In genomic region chr20:2752631-2753455, GRCh38 we compare ENCODE assay signal across 8 cellular contexts. TPM values are rescaled to one million over a fixed set of nuclear protein-coding genes. Genes with fewer than 3 reads are reported as not detected.
DNase-seq lines count a peak whose midpoint lies in the region; ATAC-seq and TF ChIP-seq lines count a peak whose summit lies in the region.

No MANE protein-coding gene starts in this region.

- no peaks in the 10 kb centered on the region for H3K9me3 ChIP-seq in right atrium auricular region

- H3K27me3 ChIP-seq in right atrium auricular region, result peaks cover 8 to 10% of the 10 kb centered on the region in 2 donors

- H3K4me3 ChIP-seq in right atrium auricular region (peak overlapping the region; percentile 26 to 52), skeletal muscle cell (ENCODE audit: low read depth, low read length) (peak overlapping the region; percentile 46)

- POLR2A ChIA-PET in GM10248 (lab: Yijun Ruan, JAX), result no interaction called here

- DNase-seq in A172 (ENCODE audit: low spot score) (peak; percentile 40), GM10248 (ENCODE audit: extremely low spot score) (peak; percentile 59), NCI-H460 (ENCODE audit: extremely low read depth, low read depth) (peak; percentile 37), right atrium auricular region (ENCODE audit: low spot score) (no peak), skeletal muscle cell (ENCODE audit: low read depth) (no peak), NCI-H510A (lab: John Stamatoyannopoulos, UW) (no peak)
- DNase-seq in activated naive CD4-positive, alpha-beta T cell treated with anti-CD3 and anti-CD28 coated beads, Interleukin-2, amount 50 U/mL, for 16 hours, result peak; percentile 44

- CTCF ChIA-PET in GM10248 (lab: Yijun Ruan, JAX), result interaction anchor here (0.6 to 3.0 kb wide), 11 partner anchors 8 to 139 kb away, joined by 3 to 14 read pairs (median 5); no protein-coding TSS in a partner anchor

- TF ChIP-seq CTCF in GM10248 (IDR thresholded peaks at IDR 0.05; ENCODE audit: control extremely low read depth, extremely low read depth, low read depth, missing control alignments) (peak; percentile 52), right atrium auricular region (IDR thresholded peaks at IDR 0.05) (peak in 1 of 2 donors; percentile 66)

- H3K27ac ChIP-seq in right atrium auricular region, result no peak overlapping the region

- no peak for ATAC-seq in HG03039 (IDR thresholded peaks at IDR 0.05; ENCODE audit: unreplicated experiment)

- no peaks in the 10 kb centered on the region for H3K36me3 ChIP-seq in right atrium auricular region

- H3K4me1 ChIP-seq in right atrium auricular region, result peaks cover 0 to 33% of the 10 kb centered on the region in 2 donors

RNA-seq across cellular contexts. Expression of gene CPXM1, which starts 47.6 kb away (rescaled TPM):
- total RNA-seq in A172 (2014; rRNA removed; shearing (Covaris generic)), result not detected in 2 replicates
- not detected in 2 replicates for total RNA-seq in NCI-H460 (2014; rRNA removed; shearing (Covaris generic))
- not detected in 2 replicates for polyA plus RNA-seq in NCI-H460 (2014; cell fraction: nucleus; rRNA removed)
- 1 to 10 TPM; 2.9 to 4.4 TPM for total RNA-seq in right atrium auricular region

Comparison
In these comparisons a context has a peak if more than half of its experiments do, and no peak if none do; other contexts are left out.
1. DNase-seq: peak in A172 (single experiment), GM10248 (single experiment), NCI-H460 (single experiment) and activated naive CD4-positive, alpha-beta T cell treated with anti-CD3 and anti-CD28 coated beads, Interleukin-2, amount 50 U/mL, for 16 hours (single experiment); none in right atrium auricular region (single experiment), skeletal muscle cell (single experiment) and NCI-H510A (single experiment).